ENCODE assay signal across 24 cellular contexts in the genomic region with DNA sequence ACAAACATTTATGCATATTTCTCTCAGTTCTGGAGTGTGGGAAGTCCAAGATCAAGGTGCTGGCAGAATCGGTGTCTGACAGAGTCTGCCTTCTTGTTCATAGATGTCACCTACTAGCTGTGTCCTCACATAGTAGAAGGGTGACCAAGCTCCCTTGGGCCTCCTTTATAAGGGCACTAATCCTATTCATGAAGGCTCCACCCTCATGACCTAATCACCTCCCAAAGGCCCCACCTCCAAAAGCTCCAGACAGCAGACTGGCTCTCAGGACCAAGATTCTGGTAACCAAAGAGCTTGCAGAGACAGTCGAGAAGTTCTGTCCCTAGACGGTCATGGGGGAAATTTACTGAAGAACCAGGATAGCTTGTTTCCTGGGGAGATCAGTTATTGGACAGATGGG.
"Had no signal": no experiment of that assay in that cellular context is flagged by ENCODE, and none has a peak within 500 bp of the region (broad histone marks: within the 10 kb centered on the region; RNA-seq: fewer than 3 reads in every experiment).

No MANE protein-coding gene starts in this region.

- H3K36me3 ChIP-seq: lower lobe of right lung, prostate gland, right atrium auricular region, thoracic aorta, tibial nerve, upper lobe of left lung had no signal

- H3K27me3 ChIP-seq: right atrium auricular region, upper lobe of left lung had no signal

- DNase-seq: dorsolateral prefrontal cortex; effector CD4-positive, alpha-beta T cell; hypothalamus; immature natural killer cell; left ventricle myocardium superior; lower lobe of right lung; naive thymus-derived CD8-positive, alpha-beta T cell; nephron progenitor cell; nucleus accumbens; stimulated activated CD4-positive, alpha-beta T cell treated with anti-CD3 and anti-CD28 coated beads, Interleukin-2, amount 100 ng/mL, for 24 hours; stimulated activated CD4-positive, alpha-beta T cell treated with anti-CD3 and anti-CD28 coated beads, Interleukin-4, amount 100 ng/mL, for 24 hours; stimulated activated naive CD8-positive, alpha-beta T cell treated with anti-CD3 and anti-CD28 coated beads, Interleukin-15, Interleukin-2, amounts not matched to agents 100 U/mL and 50 U/mL, for 24 hours; substantia nigra; upper lobe of left lung had no signal

- H3K4me3 ChIP-seq: dorsolateral prefrontal cortex, lower lobe of right lung, prostate gland, right atrium auricular region, thoracic aorta, tibial nerve, upper lobe of left lung had no signal

- FAIRE-seq: colon, frontal cortex, keratinocyte, urothelium cell line had no signal

- H3K27ac ChIP-seq: dorsolateral prefrontal cortex, lower lobe of right lung, prostate gland, right atrium auricular region, thoracic aorta, tibial nerve, upper lobe of left lung had no signal

- H3K9me3 ChIP-seq: lower lobe of right lung, prostate gland, right atrium auricular region, thoracic aorta, upper lobe of left lung had no signal

- ATAC-seq: left ventricle myocardium superior; lower lobe of right lung; naive thymus-derived CD8-positive, alpha-beta T cell; sciatic nerve; stimulated activated memory B cell treated with anti-CD40 and anti-IgM and Interleukin-4, amounts not matched to agents 10 μg/mL and 1 μg/mL and 100 μg/mL, for 72 hours; stimulated activated naive CD8-positive, alpha-beta T cell treated with anti-CD3 and anti-CD28 coated beads, Interleukin-15, Interleukin-2, amounts not matched to agents 100 U/mL and 50 U/mL, for 24 hours had no signal

- H3K4me1 ChIP-seq: lower lobe of right lung, prostate gland, right atrium auricular region, upper lobe of left lung had no signal
